8 cellular contexts compared by ENCODE assay signal in genomic region chr3:61877359-61877770, GRCh38.
DNase-seq lines count a peak whose midpoint lies in the region; ATAC-seq and TF ChIP-seq lines count a peak whose summit lies in the region.

No MANE protein-coding gene starts in this region.

- H3K4me3 ChIP-seq in HEK293 (ENCODE audit: low read depth, low read length), result no peak overlapping the region
- H3K4me3 ChIP-seq in MM.1S (ENCODE audit: low read length), result no peak overlapping the region
- H3K4me3 ChIP-seq in kidney epithelial cell (ENCODE audit: low read depth, low read length), result no peak overlapping the region
- H3K4me3 ChIP-seq in right cardiac atrium (ENCODE audit: low read length), result no peak overlapping the region

- H3K27ac ChIP-seq in HEK293 (ENCODE audit: extremely low read depth, low read depth, low read length), result no peak overlapping the region
- H3K27ac ChIP-seq in MM.1S (ENCODE audit: low read length), result no peak overlapping the region
- no peak overlapping the region for H3K27ac ChIP-seq in right cardiac atrium (ENCODE audit: low read length)

- H3K27ac Mint-ChIP-seq in activated CD4-positive, alpha-beta T cell treated with anti-CD3 and anti-CD28 coated beads for 36 hours, result no peak overlapping the region
- no peak overlapping the region for H3K27ac Mint-ChIP-seq in activated naive CD8-positive, alpha-beta T cell treated with anti-CD3 and anti-CD28 coated beads, Interleukin-2, amount 50 U/mL, for 24 hours

- intact Hi-C loops in activated CD4-positive, alpha-beta T cell treated with anti-CD3 and anti-CD28 coated beads for 36 hours (cut with DNase I, micrococcal nuclease), result no loop called here
- intact Hi-C loops in right cardiac atrium (cut with DNase I), result no loop called here

- no peak overlapping the region for H3K9ac ChIP-seq in MM.1S (ENCODE audit: low read length)

- no peak overlapping the region for H3K4me2 ChIP-seq in MM.1S (ENCODE audit: low read depth, low read length)

- H3K36me3 ChIP-seq in HEK293 (ENCODE audit: control insufficient read depth in 2 of 2, insufficient read depth in 1 of 2, low read length in 2 of 2), result no peaks in the 10 kb centered on the region
- no peaks in the 10 kb centered on the region for H3K36me3 ChIP-seq in MM.1S (replicated peaks; ENCODE audit: insufficient read depth, low read length)
- H3K36me3 ChIP-seq in kidney epithelial cell (ENCODE audit: control insufficient read depth, insufficient read depth, low read length), result no peaks in the 10 kb centered on the region

- H3K9me3 Mint-ChIP-seq in activated CD4-positive, alpha-beta T cell treated with anti-CD3 and anti-CD28 coated beads for 36 hours (ENCODE audit: low read depth), result no peaks in the 10 kb centered on the region
- no peaks in the 10 kb centered on the region for H3K9me3 Mint-ChIP-seq in activated naive CD8-positive, alpha-beta T cell treated with anti-CD3 and anti-CD28 coated beads, Interleukin-2, amount 50 U/mL, for 24 hours

- H3F3A ChIP-seq in MM.1S (ENCODE audit: insufficient read depth, low read length), result peaks cover 8% of the 10 kb centered on the region; the same call in 1 of the 2 replicates

- no peak overlapping the region for H2AFZ ChIP-seq in MM.1S (ENCODE audit: low read length)

- CTCF ChIA-PET in HEK293 (lab: Yijun Ruan, JAX), result no interaction called here
- CTCF ChIA-PET in activated CD4-positive, alpha-beta T cell treated with anti-CD3 and anti-CD28 coated beads for 36 hours (lab: Charles Lee), result no interaction called here

- H3K4me1 Mint-ChIP-seq in activated CD4-positive, alpha-beta T cell treated with anti-CD3 and anti-CD28 coated beads for 36 hours, result no peaks in the 10 kb centered on the region
- H3K4me1 Mint-ChIP-seq in activated naive CD8-positive, alpha-beta T cell treated with anti-CD3 and anti-CD28 coated beads, Interleukin-2, amount 50 U/mL, for 24 hours, result no peaks in the 10 kb centered on the region

- ATAC-seq in GM18511 (IDR thresholded peaks at IDR 0.05; ENCODE audit: unreplicated experiment), result peak; percentile 97
- ATAC-seq in activated CD4-positive, alpha-beta T cell treated with anti-CD3 and anti-CD28 coated beads for 36 hours, result no peak
- no peak for ATAC-seq in activated naive CD8-positive, alpha-beta T cell treated with anti-CD3 and anti-CD28 coated beads, Interleukin-2, amount 50 U/mL, for 24 hours
- no peak for ATAC-seq in right cardiac atrium

- H3K27me3 ChIP-seq in MM.1S (replicated peaks; ENCODE audit: insufficient read depth, low read length), result no peaks in the 10 kb centered on the region
- H3K27me3 ChIP-seq in kidney epithelial cell (ENCODE audit: control insufficient read depth, insufficient read depth, low read length), result no peaks in the 10 kb centered on the region
- no peaks in the 10 kb centered on the region for H3K27me3 ChIP-seq in right cardiac atrium (ENCODE audit: control insufficient read depth, insufficient read depth)

- H4K20me1 ChIP-seq in MM.1S (ENCODE audit: insufficient read depth, low read length), result no peaks in the 10 kb centered on the region

- H3K4me1 ChIP-seq in HEK293 (ENCODE audit: control insufficient read depth, insufficient read depth, low read length) (peaks cover 11% of the 10 kb centered on the region), MM.1S (ENCODE audit: low read length) (peaks cover 31% of the 10 kb centered on the region), right cardiac atrium (ENCODE audit: control insufficient read depth, insufficient read depth, low read length) (peaks cover 9% of the 10 kb centered on the region)

- H3K27me3 Mint-ChIP-seq in activated CD4-positive, alpha-beta T cell treated with anti-CD3 and anti-CD28 coated beads for 36 hours, result peaks cover 8% of the 10 kb centered on the region
- H3K27me3 Mint-ChIP-seq in activated naive CD8-positive, alpha-beta T cell treated with anti-CD3 and anti-CD28 coated beads, Interleukin-2, amount 50 U/mL, for 24 hours, result no peaks in the 10 kb centered on the region

- H3K36me3 Mint-ChIP-seq in activated CD4-positive, alpha-beta T cell treated with anti-CD3 and anti-CD28 coated beads for 36 hours (ENCODE audit: low read depth), result no peaks in the 10 kb centered on the region
- no peaks in the 10 kb centered on the region for H3K36me3 Mint-ChIP-seq in activated naive CD8-positive, alpha-beta T cell treated with anti-CD3 and anti-CD28 coated beads, Interleukin-2, amount 50 U/mL, for 24 hours (ENCODE audit: low read depth)

- peaks cover 23% of the 10 kb centered on the region; the same call in 1 of the 2 replicates for H3K79me2 ChIP-seq in MM.1S (ENCODE audit: low read length)

- POLR2A ChIA-PET in HEK293 (lab: Yijun Ruan, JAX), result no interaction called here
- POLR2A ChIA-PET in activated CD4-positive, alpha-beta T cell treated with anti-CD3 and anti-CD28 coated beads for 36 hours (lab: Charles Lee), result no interaction called here

- H3K9me2 ChIP-seq in MM.1S (replicated peaks; ENCODE audit: insufficient read depth, low read length), result no peaks in the 10 kb centered on the region

- WGBS in right cardiac atrium, result 78% methylated on average over 4 of the region's 4 CpGs

- DNase-seq in MM.1S, result peak; percentile 74
- no peak for DNase-seq in kidney epithelial cell (ENCODE audit: low read depth)
- DNase-seq in stimulated activated CD4-positive, alpha-beta T cell treated with anti-CD3 and anti-CD28 coated beads, Interleukin-4, amount 100 ng/mL, for 1 hour, result no peak
- DNase-seq in activated CD4-positive, alpha-beta T cell treated with anti-CD3 and anti-CD28 coated beads for 36 hours, result no peak
- DNase-seq in activated naive CD8-positive, alpha-beta T cell treated with anti-CD3 and anti-CD28 coated beads, Interleukin-2, amount 50 U/mL, for 24 hours, result no peak
- DNase-seq in right cardiac atrium, result no peak

- no peaks in the 10 kb centered on the region for H3K9me3 ChIP-seq in HEK293 (ENCODE audit: control insufficient read depth, insufficient read depth, low read depth, low read length)
- H3K9me3 ChIP-seq in MM.1S (replicated peaks; ENCODE audit: insufficient read depth, low read length), result no peaks in the 10 kb centered on the region
- H3K9me3 ChIP-seq in right cardiac atrium (ENCODE audit: control insufficient read depth, low read length), result no peaks in the 10 kb centered on the region

- TF ChIP-seq CTCF in HEK293 (tag by site-specific recombination; IDR thresholded peaks at IDR 0.05) (no peak), MM.1S (IDR thresholded peaks at IDR 0.05; ENCODE audit: low read length) (peak; percentile 35), kidney epithelial cell (IDR thresholded peaks at IDR 0.05; ENCODE audit: insufficient read depth, low read length, poor library complexity, severe bottlenecking) (peak; percentile 35)

- H3K4me3 Mint-ChIP-seq in activated CD4-positive, alpha-beta T cell treated with anti-CD3 and anti-CD28 coated beads for 36 hours, result no peak overlapping the region
- H3K4me3 Mint-ChIP-seq in activated naive CD8-positive, alpha-beta T cell treated with anti-CD3 and anti-CD28 coated beads, Interleukin-2, amount 50 U/mL, for 24 hours, result no peak overlapping the region

TF ChIP-seq in HEK293, 187 proteins besides CTCF, POLR2A, EP300 and RAD21 (continues in another document):
- no peak for TF ChIP-seq ZNF140 (tag by site-specific recombination; IDR thresholded peaks at IDR 0.05)
- TF ChIP-seq ZNF184 (tag by site-specific recombination; IDR thresholded peaks at IDR 0.05), result no peak
- TF ChIP-seq ZXDB (tag by site-specific recombination; IDR thresholded peaks at IDR 0.05), result no peak
- no peak for TF ChIP-seq ZFP37 (tag by site-specific recombination; IDR thresholded peaks at IDR 0.05)
- no peak for TF ChIP-seq REPIN1 (tag by site-specific recombination; IDR thresholded peaks at IDR 0.05; ENCODE audit: low read depth)
- no peak for TF ChIP-seq OVOL3 (tag by site-specific recombination; IDR thresholded peaks at IDR 0.05)
- TF ChIP-seq ZNF629 (tag by site-specific recombination; IDR thresholded peaks at IDR 0.05), result peak; percentile 56
- TF ChIP-seq ZNF692 (tag by site-specific recombination; IDR thresholded peaks at IDR 0.05), result 0 out of 2 replicates have a peak, but pooled peaks have one; percentile 52
- TF ChIP-seq ZNF146 (tag by site-specific recombination; IDR thresholded peaks at IDR 0.05), result no peak
- TF ChIP-seq ZNF473 (tag by site-specific recombination; IDR thresholded peaks at IDR 0.05), result no peak
- TF ChIP-seq ZNF324 (tag by site-specific recombination; IDR thresholded peaks at IDR 0.05), result 0 out of 2 replicates have a peak, but pooled peaks have one; percentile 18
- TF ChIP-seq ZSCAN16 (tag by site-specific recombination; IDR thresholded peaks at IDR 0.05), result no peak
- no peak for TF ChIP-seq TCF7L2 (IDR thresholded peaks at IDR 0.05; ENCODE audit: borderline replicate concordance, low read depth, low read length)
- no peak for TF ChIP-seq ZNF433 (tag by site-specific recombination; IDR thresholded peaks at IDR 0.05; ENCODE audit: low read depth)
- no peak for TF ChIP-seq ZNF777 (tag by site-specific recombination; IDR thresholded peaks at IDR 0.05; ENCODE audit: borderline replicate concordance)
- no peak for TF ChIP-seq SP3 (tag by site-specific recombination; IDR thresholded peaks at IDR 0.05)
- TF ChIP-seq ZSCAN4 (tag by site-specific recombination; IDR thresholded peaks at IDR 0.05), result no peak
- TF ChIP-seq ZNF658 (tag by site-specific recombination; IDR thresholded peaks at IDR 0.05), result no peak
- TF ChIP-seq ZNF221 (tag by site-specific recombination; IDR thresholded peaks at IDR 0.05; ENCODE audit: borderline replicate concordance), result no peak
- no peak for TF ChIP-seq ZNF169 (tag by site-specific recombination; IDR thresholded peaks at IDR 0.05)
